39 cellular contexts compared by ENCODE assay signal in the genomic region with DNA sequence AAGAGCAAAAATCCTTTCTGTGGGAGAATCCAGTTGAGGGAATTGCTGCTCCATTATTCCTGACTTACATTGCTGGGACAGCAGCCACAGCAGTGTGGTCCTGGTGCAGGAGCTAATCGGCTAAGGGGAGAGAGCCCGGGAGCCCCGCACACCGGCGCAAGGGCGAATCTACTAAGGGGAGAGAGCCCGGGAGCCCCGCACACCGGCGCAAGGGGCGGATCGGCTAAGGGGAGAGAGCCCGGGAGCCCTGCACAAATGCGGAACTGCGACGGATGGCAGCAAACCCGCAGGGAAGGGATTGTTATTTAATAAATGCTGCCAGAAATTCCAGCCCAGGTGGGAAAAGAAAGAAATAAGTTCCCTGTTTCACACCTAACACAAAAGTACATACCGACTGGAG.
"Had no signal": no experiment of that assay in that cellular context is flagged by ENCODE, and none has a peak within 500 bp of the region (broad histone marks: within the 10 kb centered on the region; RNA-seq: fewer than 3 reads in every experiment).

No MANE protein-coding gene starts in this region.

- H3K36me3 Mint-ChIP-seq: activated naive CD4-positive, alpha-beta T cell treated with anti-CD3 and anti-CD28 coated beads, Interleukin-2, amount 50 U/mL, for 72 hours had no signal

- H3K36me3 ChIP-seq: adrenal gland, breast epithelium, colonic mucosa had no signal

- H3K4me3 Mint-ChIP-seq: activated B cell treated with CpG ODN at 0.5 μM for 24 hours; activated CD4-positive, alpha-beta memory T cell treated with anti-CD3 and anti-CD28 coated beads for 36 hours; activated CD4-positive, alpha-beta T cell treated with anti-CD3 and anti-CD28 coated beads, Interleukin-2, amount 10 ng/mL, durations not matched to agents 24 days and 14 days; activated CD8-positive, alpha-beta memory T cell treated with anti-CD3 and anti-CD28 coated beads, Interleukin-2, amount 10 ng/mL, durations not matched to agents 7 days and 5 days; activated CD8-positive, alpha-beta T cell treated with anti-CD3 and anti-CD28 coated beads, Interleukin-2, amount 10 ng/mL, durations not matched to agents 7 days and 5 days; activated naive CD4-positive, alpha-beta T cell treated with anti-CD3 and anti-CD28 coated beads for 36 hours; activated naive CD8-positive, alpha-beta T cell treated with anti-CD3 and anti-CD28 coated beads for 36 hours; activated T-cell treated with anti-CD3 and anti-CD28 coated beads, Interleukin-2, amount 50 U/mL, for 24 hours; activated T-helper 1 cell treated with anti-CD3 and anti-CD28 coated beads, Interleukin-12 subunit alpha, Interleukin-12 subunit beta, Interleukin-2, Interleukin-4 antibody, amounts not matched to agents 30 ng/mL and 10 ng/mL and 1 ng/mL, durations not matched to agents 14 hours and 24 hours and 36 hours; activated T-helper 17 cell treated with anti-CD3 and anti-CD28 coated beads, Interleukin-2, amount 50 U/mL, for 72 hours; central memory CD8-positive, alpha-beta T cell; T-helper 2 cell treated with Interferon-gamma antibody and Interleukin-4, amounts not matched to agents 5 μg/mL and 100 μg/mL, for 36 hours had no signal

- H3K4me1 Mint-ChIP-seq: activated B cell treated with CpG ODN at 0.5 μM for 24 hours; activated naive CD8-positive, alpha-beta T cell treated with anti-CD3 and anti-CD28 coated beads for 36 hours; activated T-helper 17 cell treated with anti-CD3 and anti-CD28 coated beads, Interleukin-2, amount 50 U/mL, for 72 hours; central memory CD8-positive, alpha-beta T cell had no signal

- FAIRE-seq: astrocyte, TTC549 had no signal

- H3K4me1 ChIP-seq: colonic mucosa had no signal

- H3K27ac Mint-ChIP-seq: activated B cell treated with CpG ODN at 0.5 μM for 24 hours; activated CD4-positive, alpha-beta memory T cell treated with anti-CD3 and anti-CD28 coated beads for 36 hours; activated CD4-positive, alpha-beta T cell treated with anti-CD3 and anti-CD28 coated beads, Interleukin-2, amount 10 ng/mL, durations not matched to agents 24 days and 14 days; activated CD8-positive, alpha-beta memory T cell treated with anti-CD3 and anti-CD28 coated beads, Interleukin-2, amount 10 ng/mL, durations not matched to agents 7 days and 5 days; activated CD8-positive, alpha-beta T cell treated with anti-CD3 and anti-CD28 coated beads, Interleukin-2, amount 10 ng/mL, durations not matched to agents 7 days and 5 days; activated naive CD4-positive, alpha-beta T cell treated with anti-CD3 and anti-CD28 coated beads for 36 hours; activated naive CD4-positive, alpha-beta T cell treated with anti-CD3 and anti-CD28 coated beads, Interleukin-2, amount 50 U/mL, for 72 hours; activated naive CD8-positive, alpha-beta T cell treated with anti-CD3 and anti-CD28 coated beads for 36 hours; activated T-cell treated with anti-CD3 and anti-CD28 coated beads, Interleukin-2, amount 50 U/mL, for 24 hours; activated T-helper 1 cell treated with anti-CD3 and anti-CD28 coated beads, Interleukin-12 subunit alpha, Interleukin-12 subunit beta, Interleukin-2, Interleukin-4 antibody, amounts not matched to agents 30 ng/mL and 10 ng/mL and 1 ng/mL, durations not matched to agents 14 hours and 24 hours and 36 hours; activated T-helper 17 cell treated with anti-CD3 and anti-CD28 coated beads, Interleukin-2, amount 50 U/mL, for 72 hours; T-helper 2 cell treated with Interferon-gamma antibody and Interleukin-4, amounts not matched to agents 5 μg/mL and 100 μg/mL, for 36 hours had no signal

- ATAC-seq: activated CD8-positive, alpha-beta memory T cell treated with anti-CD3 and anti-CD28 coated beads, Interleukin-2, amount 10 ng/mL, durations not matched to agents 7 days and 5 days; activated CD8-positive, alpha-beta T cell treated with anti-CD3 and anti-CD28 coated beads, Interleukin-2, amount 10 ng/mL, durations not matched to agents 7 days and 5 days; activated naive CD4-positive, alpha-beta T cell treated with anti-CD3 and anti-CD28 coated beads, Interleukin-2, amount 50 U/mL, for 72 hours; activated T-helper 17 cell treated with anti-CD3 and anti-CD28 coated beads, Interleukin-2, amount 50 U/mL, for 72 hours; body of pancreas had no signal

- H3K27ac ChIP-seq: adrenal gland, body of pancreas, brain microvascular endothelial cell, breast epithelium, cardiac muscle cell, colonic mucosa, VCaP had no signal

- H3K9me3 Mint-ChIP-seq: activated B cell treated with CpG ODN at 0.5 μM for 24 hours; activated CD4-positive, alpha-beta memory T cell treated with anti-CD3 and anti-CD28 coated beads for 36 hours; activated CD4-positive, alpha-beta T cell treated with anti-CD3 and anti-CD28 coated beads, Interleukin-2, amount 10 ng/mL, durations not matched to agents 24 days and 14 days; activated naive CD4-positive, alpha-beta T cell treated with anti-CD3 and anti-CD28 coated beads for 36 hours; activated naive CD4-positive, alpha-beta T cell treated with anti-CD3 and anti-CD28 coated beads, Interleukin-2, amount 50 U/mL, for 72 hours; activated naive CD8-positive, alpha-beta T cell treated with anti-CD3 and anti-CD28 coated beads for 36 hours; activated T-cell treated with anti-CD3 and anti-CD28 coated beads, Interleukin-2, amount 50 U/mL, for 24 hours; activated T-helper 1 cell treated with anti-CD3 and anti-CD28 coated beads, Interleukin-12 subunit alpha, Interleukin-12 subunit beta, Interleukin-2, Interleukin-4 antibody, amounts not matched to agents 30 ng/mL and 10 ng/mL and 1 ng/mL, durations not matched to agents 14 hours and 24 hours and 36 hours; activated T-helper 17 cell treated with anti-CD3 and anti-CD28 coated beads, Interleukin-2, amount 50 U/mL, for 72 hours; central memory CD8-positive, alpha-beta T cell; T-helper 2 cell treated with Interferon-gamma antibody and Interleukin-4, amounts not matched to agents 5 μg/mL and 100 μg/mL, for 36 hours had no signal

- H3K27me3 Mint-ChIP-seq: activated B cell treated with CpG ODN at 0.5 μM for 24 hours; activated CD4-positive, alpha-beta memory T cell treated with anti-CD3 and anti-CD28 coated beads for 36 hours; activated CD4-positive, alpha-beta T cell treated with anti-CD3 and anti-CD28 coated beads, Interleukin-2, amount 10 ng/mL, durations not matched to agents 24 days and 14 days; activated CD8-positive, alpha-beta memory T cell treated with anti-CD3 and anti-CD28 coated beads, Interleukin-2, amount 10 ng/mL, durations not matched to agents 7 days and 5 days; activated naive CD8-positive, alpha-beta T cell treated with anti-CD3 and anti-CD28 coated beads for 36 hours; activated T-cell treated with anti-CD3 and anti-CD28 coated beads, Interleukin-2, amount 50 U/mL, for 24 hours; activated T-helper 17 cell treated with anti-CD3 and anti-CD28 coated beads, Interleukin-2, amount 50 U/mL, for 72 hours; central memory CD8-positive, alpha-beta T cell had no signal

- H3K9me3 ChIP-seq: adrenal gland, body of pancreas, breast epithelium, colonic mucosa had no signal

- H3K27me3 ChIP-seq: adrenal gland, body of pancreas, brain microvascular endothelial cell, breast epithelium, cardiac muscle cell, colonic mucosa had no signal

- DNase-seq: activated B cell treated with CpG ODN at 0.5 μM for 24 hours; activated CD4-positive, alpha-beta memory T cell treated with anti-CD3 and anti-CD28 coated beads for 36 hours; activated CD4-positive, alpha-beta T cell treated with anti-CD3 and anti-CD28 coated beads for 4 hours; activated CD4-positive, alpha-beta T cell treated with anti-CD3 and anti-CD28 coated beads, Interleukin-2, amount 10 ng/mL, durations not matched to agents 24 days and 14 days; activated CD4-positive, alpha-beta T cell treated with anti-CD3 and anti-CD28 coated beads, Interleukin-2, amount 50 U/mL, for 1 hour; activated CD4-positive, alpha-beta T cell treated with anti-CD3 and anti-CD28 coated beads, Interleukin-2, amount 50 U/mL, for 4 hours; activated CD4-positive, CD25-positive, alpha-beta regulatory T cell treated with anti-CD3 and anti-CD28 coated beads, Interleukin-2, amount 50 U/mL, for 72 hours; activated CD8-positive, alpha-beta memory T cell treated with anti-CD3 and anti-CD28 coated beads for 24 hours; activated CD8-positive, alpha-beta memory T cell treated with anti-CD3 and anti-CD28 coated beads, Interleukin-2, amount 10 ng/mL, durations not matched to agents 7 days and 5 days; activated CD8-positive, alpha-beta memory T cell treated with anti-CD3 and anti-CD28 coated beads, Interleukin-2, amount 50 U/mL, for 48 hours; activated CD8-positive, alpha-beta T cell treated with anti-CD3 and anti-CD28 coated beads, Interleukin-2, amount 10 ng/mL, durations not matched to agents 7 days and 5 days; activated effector memory CD4-positive, alpha-beta T cell treated with anti-CD3 and anti-CD28 coated beads, Interleukin-2, amount 50 U/mL, for 16 hours; activated gamma-delta T cell treated with Interleukin-2 at 50 U/mL for 16 hours; activated naive CD4-positive, alpha-beta T cell; activated naive CD4-positive, alpha-beta T cell treated with anti-CD3 and anti-CD28 coated beads for 36 hours; activated naive CD4-positive, alpha-beta T cell treated with anti-CD3 and anti-CD28 coated beads, Interleukin-2, amount 50 U/mL, for 16 hours; activated naive CD8-positive, alpha-beta T cell treated with anti-CD3 and anti-CD28 coated beads for 36 hours; activated T-cell treated with anti-CD3 and anti-CD28 coated beads, Interleukin-2, amount 50 U/mL, for 24 hours; activated T-cell treated with anti-CD3 and anti-CD28 coated beads, Interleukin-2, amount 50 U/mL, for 48 hours; adrenal gland; amniotic stem cell; aorta; body of pancreas; brain microvascular endothelial cell; caudate nucleus; cerebellar nuclear complex; colonic mucosa; T-helper 2 cell; T-helper 9 cell had no signal

- H3K4me3 ChIP-seq: adrenal gland, body of pancreas, breast epithelium, cardiac muscle cell, colonic mucosa had no signal
